In genomic region chr20:48812600-48813445, GRCh38 we compare ENCODE assay signal across 1 cellular context.
TF ChIP-seq lines count a peak whose summit lies in the region.

No MANE protein-coding gene starts in this region.

TF ChIP-seq in WTC11, 78 proteins besides CTCF, POLR2A, EP300 and RAD21 (continued from another document):
- no peak for TF ChIP-seq CDX4 (CRISPR knock-in tag; IDR thresholded peaks at IDR 0.05; ENCODE audit: borderline replicate concordance)
- TF ChIP-seq ZNF532 (CRISPR knock-in tag; IDR thresholded peaks at IDR 0.05; ENCODE audit: borderline replicate concordance) = no peak
- TF ChIP-seq FOXP4 (CRISPR knock-in tag; IDR thresholded peaks at IDR 0.05) = no peak
- no peak for TF ChIP-seq ELF4 (CRISPR knock-in tag; IDR thresholded peaks at IDR 0.05; ENCODE audit: low read depth)
- TF ChIP-seq SOX15 (CRISPR knock-in tag; IDR thresholded peaks at IDR 0.05) = no peak
- TF ChIP-seq CBFB (CRISPR knock-in tag; IDR thresholded peaks at IDR 0.05; ENCODE audit: low read depth) = no peak
- TF ChIP-seq CREM (CRISPR knock-in tag; IDR thresholded peaks at IDR 0.05) = no peak
